2 cellular contexts compared by ENCODE assay signal in the genomic region with DNA sequence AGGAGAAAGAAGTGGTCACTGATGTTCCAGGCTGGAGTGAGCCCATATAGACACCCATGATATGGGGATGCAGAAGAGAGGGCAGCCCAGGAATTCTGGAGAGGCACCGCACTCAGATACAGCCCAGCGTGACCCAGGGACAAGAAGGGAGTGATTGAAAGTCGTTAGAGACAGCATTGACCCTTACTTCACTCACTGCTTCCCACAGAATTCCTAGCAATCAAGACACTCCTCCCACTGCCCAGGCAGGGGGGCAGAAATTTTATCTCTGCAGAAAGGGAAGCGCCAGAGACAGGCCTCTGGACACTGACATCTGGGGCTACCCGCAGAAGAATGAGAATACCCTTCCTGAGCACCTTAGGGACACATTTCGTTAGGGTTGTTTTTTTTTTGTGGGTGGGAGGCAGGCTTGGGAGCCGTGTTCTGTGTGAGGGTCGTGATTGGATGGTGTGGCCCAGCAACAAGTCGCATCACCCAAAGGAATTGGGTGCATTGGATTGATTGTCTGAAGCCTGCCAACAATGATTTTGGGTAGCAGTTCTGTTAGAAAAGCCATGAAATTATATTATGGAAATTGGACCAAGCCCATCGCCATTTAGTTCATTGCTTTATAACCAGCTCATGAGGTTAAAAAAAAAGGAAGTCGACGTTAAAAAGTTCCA.
TF ChIP-seq lines count a peak whose summit lies in the region.

No MANE protein-coding gene starts in this region.

TF ChIP-seq in HCT116, 20 proteins besides CTCF, POLR2A, EP300 and RAD21:
- TF ChIP-seq TCF7L2 (IDR thresholded peaks at IDR 0.05; ENCODE audit: borderline replicate concordance, extremely low read depth, insufficient read depth, insufficient read length) (no peak), SIN3A (IDR thresholded peaks at IDR 0.05; ENCODE audit: low read depth) (no peak), FOSL1 (IDR thresholded peaks at IDR 0.05; ENCODE audit: low read depth) (no peak), EZH2 (IDR thresholded peaks at IDR 0.05) (no peak), CEBPB (IDR thresholded peaks at IDR 0.05; ENCODE audit: low read depth) (no peak), SP1 (IDR thresholded peaks at IDR 0.05; ENCODE audit: low read depth) (no peak), ZNF274 (IDR thresholded peaks at IDR 0.05; ENCODE audit: low read depth, low read length) (no peak), POLR2AphosphoS5 (IDR thresholded peaks at IDR 0.05; ENCODE audit: low read depth, low read length) (no peak), SRF (IDR thresholded peaks at IDR 0.05; ENCODE audit: low read depth) (no peak), EZH2phosphoT487 (IDR thresholded peaks at IDR 0.05; ENCODE audit: borderline replicate concordance) (no peak)
- TF ChIP-seq, protein P1, sequence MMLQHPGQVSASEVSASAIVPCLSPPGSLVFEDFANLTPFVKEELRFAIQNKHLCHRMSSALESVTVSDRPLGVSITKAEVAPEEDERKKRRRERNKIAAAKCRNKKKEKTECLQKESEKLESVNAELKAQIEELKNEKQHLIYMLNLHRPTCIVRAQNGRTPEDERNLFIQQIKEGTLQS (IDR thresholded peaks at IDR 0.05) = no peak
- TF ChIP-seq, protein P2, sequence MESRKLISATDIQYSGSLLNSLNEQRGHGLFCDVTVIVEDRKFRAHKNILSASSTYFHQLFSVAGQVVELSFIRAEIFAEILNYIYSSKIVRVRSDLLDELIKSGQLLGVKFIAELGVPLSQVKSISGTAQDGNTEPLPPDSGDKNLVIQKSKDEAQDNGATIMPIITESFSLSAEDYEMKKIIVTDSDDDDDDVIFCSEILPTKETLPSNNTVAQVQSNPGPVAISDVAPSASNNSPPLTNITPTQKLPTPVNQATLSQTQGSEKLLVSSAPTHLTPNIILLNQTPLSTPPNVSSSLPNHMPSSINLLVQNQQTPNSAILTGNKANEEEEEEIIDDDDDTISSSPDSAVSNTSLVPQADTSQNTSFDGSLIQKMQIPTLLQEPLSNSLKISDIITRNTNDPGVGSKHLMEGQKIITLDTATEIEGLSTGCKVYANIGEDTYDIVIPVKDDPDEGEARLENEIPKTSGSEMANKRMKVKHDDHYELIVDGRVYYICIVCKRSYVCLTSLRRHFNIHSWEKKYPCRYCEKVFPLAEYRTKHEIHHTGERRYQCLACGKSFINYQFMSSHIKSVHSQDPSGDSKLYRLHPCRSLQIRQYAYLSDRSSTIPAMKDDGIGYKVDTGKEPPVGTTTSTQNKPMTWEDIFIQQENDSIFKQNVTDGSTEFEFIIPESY (IDR thresholded peaks at IDR 0.05; ENCODE audit: extremely low read depth, insufficient replicate concordance, low read length) = no peak

TF ChIP-seq in SK-N-SH, 30 proteins besides CTCF, POLR2A, EP300 and RAD21:
- TF ChIP-seq RFX5 (IDR thresholded peaks at IDR 0.05; ENCODE audit: low read length) = peak; percentile 97
- TF ChIP-seq, protein P3, sequence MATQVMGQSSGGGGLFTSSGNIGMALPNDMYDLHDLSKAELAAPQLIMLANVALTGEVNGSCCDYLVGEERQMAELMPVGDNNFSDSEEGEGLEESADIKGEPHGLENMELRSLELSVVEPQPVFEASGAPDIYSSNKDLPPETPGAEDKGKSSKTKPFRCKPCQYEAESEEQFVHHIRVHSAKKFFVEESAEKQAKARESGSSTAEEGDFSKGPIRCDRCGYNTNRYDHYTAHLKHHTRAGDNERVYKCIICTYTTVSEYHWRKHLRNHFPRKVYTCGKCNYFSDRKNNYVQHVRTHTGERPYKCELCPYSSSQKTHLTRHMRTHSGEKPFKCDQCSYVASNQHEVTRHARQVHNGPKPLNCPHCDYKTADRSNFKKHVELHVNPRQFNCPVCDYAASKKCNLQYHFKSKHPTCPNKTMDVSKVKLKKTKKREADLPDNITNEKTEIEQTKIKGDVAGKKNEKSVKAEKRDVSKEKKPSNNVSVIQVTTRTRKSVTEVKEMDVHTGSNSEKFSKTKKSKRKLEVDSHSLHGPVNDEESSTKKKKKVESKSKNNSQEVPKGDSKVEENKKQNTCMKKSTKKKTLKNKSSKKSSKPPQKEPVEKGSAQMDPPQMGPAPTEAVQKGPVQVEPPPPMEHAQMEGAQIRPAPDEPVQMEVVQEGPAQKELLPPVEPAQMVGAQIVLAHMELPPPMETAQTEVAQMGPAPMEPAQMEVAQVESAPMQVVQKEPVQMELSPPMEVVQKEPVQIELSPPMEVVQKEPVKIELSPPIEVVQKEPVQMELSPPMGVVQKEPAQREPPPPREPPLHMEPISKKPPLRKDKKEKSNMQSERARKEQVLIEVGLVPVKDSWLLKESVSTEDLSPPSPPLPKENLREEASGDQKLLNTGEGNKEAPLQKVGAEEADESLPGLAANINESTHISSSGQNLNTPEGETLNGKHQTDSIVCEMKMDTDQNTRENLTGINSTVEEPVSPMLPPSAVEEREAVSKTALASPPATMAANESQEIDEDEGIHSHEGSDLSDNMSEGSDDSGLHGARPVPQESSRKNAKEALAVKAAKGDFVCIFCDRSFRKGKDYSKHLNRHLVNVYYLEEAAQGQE (IDR thresholded peaks at IDR 0.05; ENCODE audit: low read depth, low read length) = no peak
TF ChIP-seq in SK-N-SH: peak in this region for 1.
